ENCODE assay signal across 15 cellular contexts in the genomic region with DNA sequence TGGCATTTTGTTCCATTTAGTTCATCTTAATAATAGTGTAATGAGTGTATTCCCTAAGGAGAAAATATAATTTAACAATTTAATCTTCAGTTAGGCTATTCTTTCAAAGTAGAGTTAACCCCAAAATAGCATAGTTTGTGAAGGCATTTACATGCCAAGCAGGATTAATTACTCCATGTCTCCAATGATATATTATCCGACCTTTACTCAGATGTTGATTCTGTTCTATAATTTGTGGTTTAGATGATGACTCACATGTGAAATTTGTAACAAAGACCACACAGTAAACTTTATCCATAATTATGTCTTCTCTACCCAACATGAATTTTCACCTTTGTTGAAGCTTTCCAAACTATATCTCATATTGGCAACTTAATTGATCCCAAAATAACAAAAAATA.
DNase-seq lines count a peak whose midpoint lies in the region; ATAC-seq and TF ChIP-seq lines count a peak whose summit lies in the region.
"Had no signal": no experiment of that assay in that cellular context is flagged by ENCODE, and none has a peak within 500 bp of the region (broad histone marks: within the 10 kb centered on the region; RNA-seq: fewer than 3 reads in every experiment).

No MANE protein-coding gene starts in this region.

- DNase-seq in NOMO-1 treated with DMSO at 0.1 percent for 48 hours (lab: John Stamatoyannopoulos, UW; ENCODE audit: unreplicated experiment) (peak; percentile 3), NOMO-1 treated with dmso at 0.1 percent for 144 hours (lab: John Stamatoyannopoulos, UW; ENCODE audit: unreplicated experiment) (no peak), ELR (ENCODE audit: low read depth) (peak; percentile 20), NCI-H69 (lab: John Stamatoyannopoulos, UW) (peak; percentile 74), retinal pigment epithelial cell (ENCODE audit: low read depth) (peak; percentile 55), MV-4-11 (lab: John Stamatoyannopoulos, UW) (no peak), psoas muscle (no peak)
- DNase-seq: AML-193; CD4-positive, alpha-beta T cell; DMS79 treated with DMSO at 0.1 percent for 48 hours; H9 had no signal

- no peaks in the 10 kb centered on the region for H3K27me3 ChIP-seq in psoas muscle (ENCODE audit: insufficient read depth in 3 of 3, low read length in 2 of 3)

- 70 to 78% (median 72%) methylated on average over 1 of the region's 1 CpG for WGBS in psoas muscle, 3 donors

- intact Hi-C loops in psoas muscle (cut with DNase I) = no loop called here

- H3K4me3 ChIP-seq in retinal pigment epithelial cell (ENCODE audit: low read length) = no peak overlapping the region
- no peak overlapping the region for H3K4me3 ChIP-seq in psoas muscle
- H3K4me3 ChIP-seq: A549, GM12878 had no signal

- no peak for TF ChIP-seq CTCF in retinal pigment epithelial cell (conservative IDR thresholded peaks at IDR 0.05; ENCODE audit: low read depth, low read length)
- no peak for TF ChIP-seq CTCF in psoas muscle (IDR thresholded peaks at IDR 0.05)

- H3K9me3 ChIP-seq in psoas muscle = no peaks in the 10 kb centered on the region
- H3K9me3 ChIP-seq: A549 had no signal

- ATAC-seq in psoas muscle = no peak
- ATAC-seq: A549, GM12878 had no signal

- no peaks in the 10 kb centered on the region for H3K36me3 ChIP-seq in psoas muscle (ENCODE audit: insufficient read depth in 1 of 2, low read depth in 1 of 2)

- H3K4me1 ChIP-seq in psoas muscle = no peaks in the 10 kb centered on the region
- H3K4me1 ChIP-seq: A549 had no signal

- H3K27ac ChIP-seq in psoas muscle = no peak overlapping the region
- H3K27ac ChIP-seq: 22Rv1, A549, C4-2B had no signal

Comparison
In these comparisons a context has a peak if more than half of its experiments do, and no peak if none do; other contexts are left out.
1. DNase-seq: peak in NOMO-1 treated with DMSO at 0.1 percent for 48 hours (single experiment), ELR (single experiment), NCI-H69 (single experiment) and retinal pigment epithelial cell (single experiment); none in NOMO-1 treated with dmso at 0.1 percent for 144 hours (single experiment), MV-4-11 (single experiment) and psoas muscle (0 of 2).